Comparison of ENCODE assay signal across 22 cellular contexts in the genomic region with DNA sequence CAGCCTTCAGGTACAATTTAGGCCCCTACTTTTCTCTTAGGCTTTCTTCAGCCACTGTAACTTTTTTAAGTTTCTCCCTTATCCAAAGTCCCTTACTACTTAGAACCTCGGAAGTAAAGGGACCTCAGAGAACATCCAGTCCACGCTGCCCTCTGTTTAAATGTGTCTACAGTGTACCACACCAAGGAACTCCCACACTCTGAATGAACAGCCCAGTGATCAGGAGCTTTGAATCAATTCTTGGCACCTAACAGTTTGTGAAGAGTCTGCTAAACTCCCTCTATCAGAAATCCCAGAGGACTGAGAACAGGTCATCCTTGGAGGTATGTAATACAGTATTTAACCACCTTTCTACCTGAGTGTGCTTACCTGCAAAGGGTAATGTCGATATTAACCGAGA. TPM values are rescaled to one million over a fixed set of nuclear protein-coding genes. Genes with fewer than 3 reads are reported as not detected.
DNase-seq lines count a peak whose midpoint lies in the region; ATAC-seq and TF ChIP-seq lines count a peak whose summit lies in the region.
"Had no signal": no experiment of that assay in that cellular context is flagged by ENCODE, and none has a peak within 500 bp of the region (broad histone marks: within the 10 kb centered on the region; RNA-seq: fewer than 3 reads in every experiment).

No MANE protein-coding gene starts in this region.

- POLR2A ChIA-PET in activated CD4-positive, alpha-beta T cell treated with anti-CD3 and anti-CD28 coated beads for 36 hours (lab: Charles Lee): interaction anchor here (0.6 kb wide), 1 partner anchor 700 kb away, joined by 3 read pairs; no protein-coding TSS in a partner anchor

- CTCF ChIA-PET in activated CD4-positive, alpha-beta T cell treated with anti-CD3 and anti-CD28 coated beads for 36 hours (lab: Charles Lee): interaction anchor here (1.2 kb wide), 1 partner anchor 59 kb away, joined by 3 read pairs; no protein-coding TSS in a partner anchor
- CTCF ChIA-PET in activated naive CD4-positive, alpha-beta T cell treated with anti-CD3 and anti-CD28 coated beads for 36 hours (lab: Charles Lee): interaction anchor here (1.3 to 2.5 kb wide), 3 partner anchors 11 to 120 kb away, joined by 3 to 17 read pairs (median 4); a partner anchor contains a TSS

- peak overlapping the region; percentile 44 for H3K4me3 ChIP-seq in GM12875 (ENCODE audit: low read depth, low read length)
- H3K4me3 ChIP-seq: smooth muscle cell, thoracic aorta had no signal

- H3K27ac Mint-ChIP-seq in activated CD4-positive, alpha-beta T cell treated with anti-CD3 and anti-CD28 coated beads for 36 hours: peak overlapping the region; percentile 6
- no peak overlapping the region for H3K27ac Mint-ChIP-seq in activated T-helper 1 cell treated with anti-CD3 and anti-CD28 coated beads, Interleukin-12 subunit alpha, Interleukin-12 subunit beta, Interleukin-2, Interleukin-4 antibody, amounts not matched to agents 30 ng/mL and 10 ng/mL and 1 ng/mL, durations not matched to agents 14 hours and 24 hours and 36 hours
- peak overlapping the region; percentile 85 to 97 (median 92) for H3K27ac Mint-ChIP-seq in naive B cell
- no peak overlapping the region for H3K27ac Mint-ChIP-seq in activated naive CD4-positive, alpha-beta T cell treated with anti-CD3 and anti-CD28 coated beads for 36 hours
- H3K27ac Mint-ChIP-seq: brain; dendritic cell treated with granulocyte-macrophage colony-stimulating factor and Interleukin-4, amounts not matched to agents 40 ng/mL and 50 ng/mL, for 4 days had no signal

- no peak for DNase-seq in activated CD4-positive, alpha-beta T cell treated with anti-CD3 and anti-CD28 coated beads for 36 hours
- no peak for DNase-seq in activated CD4-positive, alpha-beta T cell treated with anti-CD3 and anti-CD28 coated beads for 48 hours
- no peak for DNase-seq in activated T-helper 1 cell treated with anti-CD3 and anti-CD28 coated beads, Interleukin-12 subunit alpha, Interleukin-12 subunit beta, Interleukin-2, Interleukin-4 antibody, amounts not matched to agents 30 ng/mL and 10 ng/mL and 1 ng/mL, durations not matched to agents 14 hours and 24 hours and 36 hours (ENCODE audit: low spot score)
- DNase-seq in naive B cell: no peak
- DNase-seq in erythroblast (lab: John Stamatoyannopoulos, UW): no peak
- DNase-seq in activated naive CD4-positive, alpha-beta T cell treated with anti-CD3 and anti-CD28 coated beads for 36 hours: no peak
- DNase-seq: 8988T, BE2C, DMS153, foreskin keratinocyte, NCI-H1092 treated with DMSO at 0.1 percent for 48 hours, NCI-H2081 treated with DMSO at 0.1 percent for 48 hours, NCI-H510A, WERI-Rb-1 had no signal

- H3K4me1 Mint-ChIP-seq in activated CD4-positive, alpha-beta T cell treated with anti-CD3 and anti-CD28 coated beads for 36 hours: peaks cover 46% of the 10 kb centered on the region
- H3K4me1 Mint-ChIP-seq in activated T-helper 1 cell treated with anti-CD3 and anti-CD28 coated beads, Interleukin-12 subunit alpha, Interleukin-12 subunit beta, Interleukin-2, Interleukin-4 antibody, amounts not matched to agents 30 ng/mL and 10 ng/mL and 1 ng/mL, durations not matched to agents 14 hours and 24 hours and 36 hours (ENCODE audit: low read depth): peaks cover 38% of the 10 kb centered on the region
- H3K4me1 Mint-ChIP-seq in naive B cell: peaks cover 62 to 86% (median 83%) of the 10 kb centered on the region in 3 donors
- peaks cover 44% of the 10 kb centered on the region for H3K4me1 Mint-ChIP-seq in activated naive CD4-positive, alpha-beta T cell treated with anti-CD3 and anti-CD28 coated beads for 36 hours (ENCODE audit: low read depth)

- peaks cover 5% of the 10 kb centered on the region for H3K36me3 Mint-ChIP-seq in activated CD4-positive, alpha-beta T cell treated with anti-CD3 and anti-CD28 coated beads for 36 hours (ENCODE audit: low read depth)
- peaks cover 8% of the 10 kb centered on the region for H3K36me3 Mint-ChIP-seq in activated T-helper 1 cell treated with anti-CD3 and anti-CD28 coated beads, Interleukin-12 subunit alpha, Interleukin-12 subunit beta, Interleukin-2, Interleukin-4 antibody, amounts not matched to agents 30 ng/mL and 10 ng/mL and 1 ng/mL, durations not matched to agents 14 hours and 24 hours and 36 hours (ENCODE audit: low read depth)
- peaks cover 17 to 19% of the 10 kb centered on the region in 2 donors for H3K36me3 Mint-ChIP-seq in naive B cell
- peaks cover 6% of the 10 kb centered on the region for H3K36me3 Mint-ChIP-seq in activated naive CD4-positive, alpha-beta T cell treated with anti-CD3 and anti-CD28 coated beads for 36 hours (ENCODE audit: low read depth)
- H3K36me3 Mint-ChIP-seq: brain had no signal

- TF ChIP-seq CTCF in GM12875 (IDR thresholded peaks at IDR 0.05; ENCODE audit: borderline replicate concordance, insufficient read depth, low read depth, low read length): no peak

- TF ChIP-seq POLR2A in erythroblast (IDR thresholded peaks at IDR 0.05; ENCODE audit: low read length): no peak

- peaks cover 5% of the 10 kb centered on the region for H3K9me3 Mint-ChIP-seq in activated CD4-positive, alpha-beta T cell treated with anti-CD3 and anti-CD28 coated beads for 36 hours (ENCODE audit: low read depth)
- peaks cover 7% of the 10 kb centered on the region for H3K9me3 Mint-ChIP-seq in activated T-helper 1 cell treated with anti-CD3 and anti-CD28 coated beads, Interleukin-12 subunit alpha, Interleukin-12 subunit beta, Interleukin-2, Interleukin-4 antibody, amounts not matched to agents 30 ng/mL and 10 ng/mL and 1 ng/mL, durations not matched to agents 14 hours and 24 hours and 36 hours
- peaks cover 3 to 16% (median 6%) of the 10 kb centered on the region in 7 donors for H3K9me3 Mint-ChIP-seq in naive B cell
- peaks cover 12% of the 10 kb centered on the region for H3K9me3 Mint-ChIP-seq in activated naive CD4-positive, alpha-beta T cell treated with anti-CD3 and anti-CD28 coated beads for 36 hours

- H3K4me3 Mint-ChIP-seq in activated CD4-positive, alpha-beta T cell treated with anti-CD3 and anti-CD28 coated beads for 36 hours: no peak overlapping the region
- H3K4me3 Mint-ChIP-seq in activated T-helper 1 cell treated with anti-CD3 and anti-CD28 coated beads, Interleukin-12 subunit alpha, Interleukin-12 subunit beta, Interleukin-2, Interleukin-4 antibody, amounts not matched to agents 30 ng/mL and 10 ng/mL and 1 ng/mL, durations not matched to agents 14 hours and 24 hours and 36 hours: peak overlapping the region; percentile 13
- peak overlapping the region; percentile 78 to 99 (median 88) for H3K4me3 Mint-ChIP-seq in naive B cell
- H3K4me3 Mint-ChIP-seq in activated naive CD4-positive, alpha-beta T cell treated with anti-CD3 and anti-CD28 coated beads for 36 hours: no peak overlapping the region
- H3K4me3 Mint-ChIP-seq: brain; dendritic cell treated with granulocyte-macrophage colony-stimulating factor and Interleukin-4, amounts not matched to agents 40 ng/mL and 50 ng/mL, for 4 days had no signal

- intact Hi-C loops in activated CD4-positive, alpha-beta T cell treated with anti-CD3 and anti-CD28 coated beads for 36 hours (cut with DNase I, micrococcal nuclease): no loop called here
- intact Hi-C loops in activated T-helper 1 cell treated with anti-CD3 and anti-CD28 coated beads, Interleukin-12 subunit alpha, Interleukin-12 subunit beta, Interleukin-2, Interleukin-4 antibody, amounts not matched to agents 30 ng/mL and 10 ng/mL and 1 ng/mL, durations not matched to agents 14 hours and 24 hours and 36 hours (cut with micrococcal nuclease): loop anchor here (10.0 kb wide), 1 partner anchor 615 kb away; a partner anchor contains a TSS
- intact Hi-C loops in activated naive CD4-positive, alpha-beta T cell treated with anti-CD3 and anti-CD28 coated beads for 36 hours (cut with micrococcal nuclease): loop anchor here (2.0 kb wide), 1 partner anchor 31 kb away; a partner anchor contains a TSS

- no peak for ATAC-seq in activated CD4-positive, alpha-beta T cell treated with anti-CD3 and anti-CD28 coated beads for 36 hours
- ATAC-seq in naive B cell (ENCODE audit: low read depth in 2 of 2) (no peak), HG03196 (IDR thresholded peaks at IDR 0.05; ENCODE audit: unreplicated experiment) (no peak)
- ATAC-seq: foreskin keratinocyte, Right ventricle myocardium inferior had no signal

- H3K27me3 Mint-ChIP-seq in activated CD4-positive, alpha-beta T cell treated with anti-CD3 and anti-CD28 coated beads for 36 hours: no peaks in the 10 kb centered on the region
- H3K27me3 Mint-ChIP-seq in activated T-helper 1 cell treated with anti-CD3 and anti-CD28 coated beads, Interleukin-12 subunit alpha, Interleukin-12 subunit beta, Interleukin-2, Interleukin-4 antibody, amounts not matched to agents 30 ng/mL and 10 ng/mL and 1 ng/mL, durations not matched to agents 14 hours and 24 hours and 36 hours (ENCODE audit: insufficient read depth): peaks cover 2% of the 10 kb centered on the region
- H3K27me3 Mint-ChIP-seq in naive B cell: no peaks in the 10 kb centered on the region
- no peaks in the 10 kb centered on the region for H3K27me3 Mint-ChIP-seq in activated naive CD4-positive, alpha-beta T cell treated with anti-CD3 and anti-CD28 coated beads for 36 hours (ENCODE audit: low read depth)
- H3K27me3 Mint-ChIP-seq: brain; dendritic cell treated with granulocyte-macrophage colony-stimulating factor and Interleukin-4, amounts not matched to agents 40 ng/mL and 50 ng/mL, for 4 days had no signal

RNA-seq across cellular contexts. Expression of a gene that starts 11.6 kb away (rescaled TPM):
- 10 to 100 TPM; 39.3 to 40.5 TPM for total RNA-seq in activated CD4-positive, alpha-beta T cell treated with anti-CD3 and anti-CD28 coated beads for 36 hours
- total RNA-seq in activated T-helper 1 cell treated with anti-CD3 and anti-CD28 coated beads, Interleukin-12 subunit alpha, Interleukin-12 subunit beta, Interleukin-2, Interleukin-4 antibody, amounts not matched to agents 30 ng/mL and 10 ng/mL and 1 ng/mL, durations not matched to agents 14 hours and 24 hours and 36 hours: 32.4 and 34.1 TPM in 2 replicates
- polyA plus RNA-seq in naive B cell (ENCODE audit: low read depth in 6 of 6): 10 to 100 TPM; 57.8 to 85.2 (median 63.0) TPM
- 10 to 100 TPM; 39.7 to 41.0 TPM for total RNA-seq in activated naive CD4-positive, alpha-beta T cell treated with anti-CD3 and anti-CD28 coated beads for 36 hours

RNA-seq across cellular contexts. Expression of a gene that starts 30.8 kb away (rescaled TPM):
- 1 to 10 TPM; 1.3 to 1.6 TPM for total RNA-seq in activated CD4-positive, alpha-beta T cell treated with anti-CD3 and anti-CD28 coated beads for 36 hours
- 0.16 and 0.47 TPM in 2 replicates for total RNA-seq in activated T-helper 1 cell treated with anti-CD3 and anti-CD28 coated beads, Interleukin-12 subunit alpha, Interleukin-12 subunit beta, Interleukin-2, Interleukin-4 antibody, amounts not matched to agents 30 ng/mL and 10 ng/mL and 1 ng/mL, durations not matched to agents 14 hours and 24 hours and 36 hours
- under 1 TPM in 3 of 6 donors, not detected in 3; 0.13 to 0.33 (median 0.18) TPM for polyA plus RNA-seq in naive B cell (ENCODE audit: low read depth in 6 of 6)
- total RNA-seq in activated naive CD4-positive, alpha-beta T cell treated with anti-CD3 and anti-CD28 coated beads for 36 hours: 1 to 10 TPM; 1.3 to 1.4 TPM
- total RNA-seq: pulmonary artery endothelial cell, thoracic aorta had no signal

Comparison
In these comparisons a context has a peak if more than half of its experiments do, and no peak if none do; other contexts are left out.
1. H3K27ac Mint-ChIP-seq: peak in activated CD4-positive, alpha-beta T cell treated with anti-CD3 and anti-CD28 coated beads for 36 hours (single experiment) and naive B cell (6 of 6); none in activated T-helper 1 cell treated with anti-CD3 and anti-CD28 coated beads, Interleukin-12 subunit alpha, Interleukin-12 subunit beta, Interleukin-2, Interleukin-4 antibody, amounts not matched to agents 30 ng/mL and 10 ng/mL and 1 ng/mL, durations not matched to agents 14 hours and 24 hours and 36 hours (single experiment) and activated naive CD4-positive, alpha-beta T cell treated with anti-CD3 and anti-CD28 coated beads for 36 hours (single experiment).
2. H3K4me3 Mint-ChIP-seq: peak in activated T-helper 1 cell treated with anti-CD3 and anti-CD28 coated beads, Interleukin-12 subunit alpha, Interleukin-12 subunit beta, Interleukin-2, Interleukin-4 antibody, amounts not matched to agents 30 ng/mL and 10 ng/mL and 1 ng/mL, durations not matched to agents 14 hours and 24 hours and 36 hours (single experiment) and naive B cell (8 of 8); none in activated CD4-positive, alpha-beta T cell treated with anti-CD3 and anti-CD28 coated beads for 36 hours (single experiment) and activated naive CD4-positive, alpha-beta T cell treated with anti-CD3 and anti-CD28 coated beads for 36 hours (single experiment).
3. intact Hi-C loops: an anchor here in activated T-helper 1 cell treated with anti-CD3 and anti-CD28 coated beads, Interleukin-12 subunit alpha, Interleukin-12 subunit beta, Interleukin-2, Interleukin-4 antibody, amounts not matched to agents 30 ng/mL and 10 ng/mL and 1 ng/mL, durations not matched to agents 14 hours and 24 hours and 36 hours (10.0 kb wide) and activated naive CD4-positive, alpha-beta T cell treated with anti-CD3 and anti-CD28 coated beads for 36 hours (2.0 kb wide); none called in activated CD4-positive, alpha-beta T cell treated with anti-CD3 and anti-CD28 coated beads for 36 hours.